1 cellular context compared by ENCODE assay signal in genomic region chr4:113575391-113575790, GRCh38.
TF ChIP-seq lines count a peak whose summit lies in the region.

No MANE protein-coding gene starts in this region.

TF ChIP-seq in GM23338, 12 proteins besides CTCF, POLR2A, EP300 and RAD21 (continued from another document):
- TF ChIP-seq, protein P1, sequence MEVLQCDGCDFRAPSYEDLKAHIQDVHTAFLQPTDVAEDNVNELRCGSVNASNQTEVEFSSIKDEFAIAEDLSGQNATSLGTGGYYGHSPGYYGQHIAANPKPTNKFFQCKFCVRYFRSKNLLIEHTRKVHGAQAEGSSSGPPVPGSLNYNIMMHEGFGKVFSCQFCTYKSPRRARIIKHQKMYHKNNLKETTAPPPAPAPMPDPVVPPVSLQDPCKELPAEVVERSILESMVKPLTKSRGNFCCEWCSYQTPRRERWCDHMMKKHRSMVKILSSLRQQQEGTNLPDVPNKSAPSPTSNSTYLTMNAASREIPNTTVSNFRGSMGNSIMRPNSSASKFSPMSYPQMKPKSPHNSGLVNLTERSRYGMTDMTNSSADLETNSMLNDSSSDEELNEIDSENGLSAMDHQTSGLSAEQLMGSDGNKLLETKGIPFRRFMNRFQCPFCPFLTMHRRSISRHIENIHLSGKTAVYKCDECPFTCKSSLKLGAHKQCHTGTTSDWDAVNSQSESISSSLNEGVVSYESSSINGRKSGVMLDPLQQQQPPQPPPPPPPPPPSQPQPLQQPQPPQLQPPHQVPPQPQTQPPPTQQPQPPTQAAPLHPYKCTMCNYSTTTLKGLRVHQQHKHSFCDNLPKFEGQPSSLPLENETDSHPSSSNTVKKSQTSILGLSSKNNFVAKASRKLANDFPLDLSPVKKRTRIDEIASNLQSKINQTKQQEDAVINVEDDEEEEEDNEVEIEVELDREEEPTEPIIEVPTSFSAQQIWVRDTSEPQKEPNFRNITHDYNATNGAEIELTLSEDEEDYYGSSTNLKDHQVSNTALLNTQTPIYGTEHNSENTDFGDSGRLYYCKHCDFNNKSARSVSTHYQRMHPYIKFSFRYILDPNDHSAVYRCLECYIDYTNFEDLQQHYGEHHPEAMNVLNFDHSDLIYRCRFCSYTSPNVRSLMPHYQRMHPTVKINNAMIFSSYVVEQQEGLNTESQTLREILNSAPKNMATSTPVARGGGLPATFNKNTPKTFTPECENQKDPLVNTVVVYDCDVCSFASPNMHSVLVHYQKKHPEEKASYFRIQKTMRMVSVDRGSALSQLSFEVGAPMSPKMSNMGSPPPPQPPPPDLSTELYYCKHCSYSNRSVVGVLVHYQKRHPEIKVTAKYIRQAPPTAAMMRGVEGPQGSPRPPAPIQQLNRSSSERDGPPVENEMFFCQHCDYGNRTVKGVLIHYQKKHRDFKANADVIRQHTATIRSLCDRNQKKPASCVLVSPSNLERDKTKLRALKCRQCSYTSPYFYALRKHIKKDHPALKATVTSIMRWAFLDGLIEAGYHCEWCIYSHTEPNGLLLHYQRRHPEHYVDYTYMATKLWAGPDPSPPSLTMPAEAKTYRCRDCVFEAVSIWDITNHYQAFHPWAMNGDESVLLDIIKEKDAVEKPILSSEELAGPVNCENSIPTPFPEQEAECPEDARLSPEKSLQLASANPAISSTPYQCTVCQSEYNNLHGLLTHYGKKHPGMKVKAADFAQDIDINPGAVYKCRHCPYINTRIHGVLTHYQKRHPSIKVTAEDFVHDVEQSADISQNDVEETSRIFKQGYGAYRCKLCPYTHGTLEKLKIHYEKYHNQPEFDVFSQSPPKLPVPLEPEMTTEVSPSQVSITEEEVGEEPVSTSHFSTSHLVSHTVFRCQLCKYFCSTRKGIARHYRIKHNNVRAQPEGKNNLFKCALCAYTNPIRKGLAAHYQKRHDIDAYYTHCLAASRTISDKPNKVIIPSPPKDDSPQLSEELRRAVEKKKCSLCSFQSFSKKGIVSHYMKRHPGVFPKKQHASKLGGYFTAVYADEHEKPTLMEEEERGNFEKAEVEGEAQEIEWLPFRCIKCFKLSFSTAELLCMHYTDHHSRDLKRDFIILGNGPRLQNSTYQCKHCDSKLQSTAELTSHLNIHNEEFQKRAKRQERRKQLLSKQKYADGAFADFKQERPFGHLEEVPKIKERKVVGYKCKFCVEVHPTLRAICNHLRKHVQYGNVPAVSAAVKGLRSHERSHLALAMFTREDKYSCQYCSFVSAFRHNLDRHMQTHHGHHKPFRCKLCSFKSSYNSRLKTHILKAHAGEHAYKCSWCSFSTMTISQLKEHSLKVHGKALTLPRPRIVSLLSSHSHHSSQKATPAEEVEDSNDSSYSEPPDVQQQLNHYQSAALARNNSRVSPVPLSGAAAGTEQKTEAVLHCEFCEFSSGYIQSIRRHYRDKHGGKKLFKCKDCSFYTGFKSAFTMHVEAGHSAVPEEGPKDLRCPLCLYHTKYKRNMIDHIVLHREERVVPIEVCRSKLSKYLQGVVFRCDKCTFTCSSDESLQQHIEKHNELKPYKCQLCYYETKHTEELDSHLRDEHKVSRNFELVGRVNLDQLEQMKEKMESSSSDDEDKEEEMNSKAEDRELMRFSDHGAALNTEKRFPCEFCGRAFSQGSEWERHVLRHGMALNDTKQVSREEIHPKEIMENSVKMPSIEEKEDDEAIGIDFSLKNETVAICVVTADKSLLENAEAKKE (CRISPR knock-in tag; IDR thresholded peaks at IDR 0.05), result no peak
- no peak for TF ChIP-seq CREB1 (CRISPR knock-in tag; IDR thresholded peaks at IDR 0.05; ENCODE audit: low read depth)
- no peak for TF ChIP-seq ZNF114 (CRISPR knock-in tag; IDR thresholded peaks at IDR 0.05)
